20 cellular contexts compared by ENCODE assay signal in genomic region chr6:43346243-43346642, GRCh38. TPM values are rescaled to one million over a fixed set of nuclear protein-coding genes. Genes with fewer than 3 reads are reported as not detected.
"Had no signal": no experiment of that assay in that cellular context is flagged by ENCODE, and none has a peak within 500 bp of the region (broad histone marks: within the 10 kb centered on the region; RNA-seq: fewer than 3 reads in every experiment).

No MANE protein-coding gene starts in this region.

RNA-seq across cellular contexts. Expression of gene CRIP3, which starts 37.6 kb away (rescaled TPM):
- total RNA-seq: activated T-helper 1 cell treated with anti-CD3 and anti-CD28 coated beads, Interleukin-12 subunit alpha, Interleukin-12 subunit beta, Interleukin-2, Interleukin-4 antibody, amounts not matched to agents 30 ng/mL and 10 ng/mL and 1 ng/mL, durations not matched to agents 14 hours and 24 hours and 36 hours; ascending aorta; astrocyte; body of pancreas; bronchial epithelial cell had no signal

RNA-seq across cellular contexts. Expression of gene SLC22A7, which starts 48.2 kb away (rescaled TPM):
- total RNA-seq: activated naive CD4-positive, alpha-beta T cell treated with anti-CD3 and anti-CD28 coated beads for 36 hours; activated naive CD4-positive, alpha-beta T cell treated with anti-CD3 and anti-CD28 coated beads, Interleukin-2, amount 50 U/mL, for 72 hours; activated naive CD8-positive, alpha-beta T cell treated with anti-CD3 and anti-CD28 coated beads for 36 hours; activated naive CD8-positive, alpha-beta T cell treated with anti-CD3 and anti-CD28 coated beads, Interleukin-2, amount 10 ng/mL, durations not matched to agents 7 days and 5 days; activated T-cell treated with anti-CD3 and anti-CD28 coated beads, Interleukin-2, amount 50 U/mL, for 4 hours; activated T-cell treated with anti-CD3 and anti-CD28 coated beads, Interleukin-2, amount 50 U/mL, for 72 hours; activated T-helper 1 cell treated with anti-CD3 and anti-CD28 coated beads, Interleukin-12 subunit alpha, Interleukin-12 subunit beta, Interleukin-2, Interleukin-4 antibody, amounts not matched to agents 30 ng/mL and 10 ng/mL and 1 ng/mL, durations not matched to agents 14 hours and 24 hours and 36 hours; activated T-helper 17 cell treated with anti-CD3 and anti-CD28 coated beads, Interleukin-2, amount 50 U/mL, for 72 hours; activated T-helper 2 cell treated with anti-CD3 and anti-CD28 coated beads, Interferon-gamma antibody, Interleukin-2, Interleukin-4, amounts not matched to agents 10 μg/mL and 5 μg/mL and 100 μg/mL, durations not matched to agents 14 hours and 24 hours and 36 hours; aorta; astrocyte; body of pancreas; breast epithelium; bronchial epithelial cell; cardiac muscle cell; cardiac septum; chondrocyte had no signal
- polyA plus RNA-seq: adipose tissue, adrenal gland, aorta had no signal
